Comparison of ENCODE assay signal across 19 cellular contexts in genomic region chr12:63306476-63306875, GRCh38.
DNase-seq lines count a peak whose midpoint lies in the region; ATAC-seq, FAIRE-seq and TF ChIP-seq lines count a peak whose summit lies in the region.
"Had no signal": no experiment of that assay in that cellular context is flagged by ENCODE, and none has a peak within 500 bp of the region (broad histone marks: within the 10 kb centered on the region; RNA-seq: fewer than 3 reads in every experiment).

No MANE protein-coding gene starts in this region.

- H3K4me1 Mint-ChIP-seq in GM23338, result peaks cover 14% of the 10 kb centered on the region
- H3K4me1 Mint-ChIP-seq in activated CD4-positive, alpha-beta T cell treated with anti-CD3 and anti-CD28 coated beads for 36 hours, result peaks cover 2% of the 10 kb centered on the region

- 0% methylated on average over 1 of the region's 1 CpG for WGBS in GM12878 (ENCODE audit: insufficient coverage, insufficient replicate concordance, low lambda C conversion rate, missing lambda C conversion rate)

- CTCF ChIA-PET in GM12878 (lab: Yijun Ruan, JAX), result no interaction called here
- CTCF ChIA-PET in activated CD4-positive, alpha-beta T cell treated with anti-CD3 and anti-CD28 coated beads for 36 hours (lab: Charles Lee), result no interaction called here

- H3K79me2 ChIP-seq in DND-41 (ENCODE audit: insufficient read depth, low read length), result no peaks in the 10 kb centered on the region
- no peaks in the 10 kb centered on the region for H3K79me2 ChIP-seq in GM12878 (ENCODE audit: control insufficient read depth, insufficient read depth, low read length)
- no peaks in the 10 kb centered on the region for H3K79me2 ChIP-seq in GM23338 (replicated peaks; ENCODE audit: insufficient read depth)

- H3K9ac ChIP-seq in DND-41 (ENCODE audit: low read depth, low read length), result peak overlapping the region; percentile 20; the same call in 1 of the 2 replicates
- no peak overlapping the region for H3K9ac ChIP-seq in GM12878 (ENCODE audit: control insufficient read depth, insufficient read depth, low read length)
- H3K9ac ChIP-seq: KMS-11 had no signal

- no TSS peak for BruUV-seq in GM12878 (replicated peaks; lab: Mats Ljungman, UMichigan)

- peaks cover 7% of the 10 kb centered on the region for H3K27me3 Mint-ChIP-seq in GM23338 (ENCODE audit: insufficient read depth, low read depth, poor library complexity)
- H3K27me3 Mint-ChIP-seq in activated CD4-positive, alpha-beta T cell treated with anti-CD3 and anti-CD28 coated beads for 36 hours, result no peaks in the 10 kb centered on the region

- no peak for TF ChIP-seq POLR2A in GM12878 (IDR thresholded peaks at IDR 0.05; ENCODE audit: low read depth, low read length)

- H3K9me3 ChIP-seq in DND-41 (ENCODE audit: insufficient read depth, low read length, severe bottlenecking) (peaks cover 9% of the 10 kb centered on the region), GM12878 (replicated peaks; ENCODE audit: control insufficient read depth, insufficient read depth, low read length) (no peaks in the 10 kb centered on the region; the same call in 2 of the 3 replicates)

- no peak for TF ChIP-seq EP300 in GM12878 (IDR thresholded peaks at IDR 0.05; ENCODE audit: borderline replicate concordance in 1 of 2, control insufficient read depth in 1 of 2, low read depth in 2 of 2, low read length in 2 of 2)

- H3K36me3 ChIP-seq in DND-41 (ENCODE audit: insufficient read depth, low read length), result no peaks in the 10 kb centered on the region
- H3K36me3 ChIP-seq in GM12878 (ENCODE audit: control insufficient read depth in 2 of 2, insufficient read depth in 2 of 2, low read length in 1 of 2), result no peaks in the 10 kb centered on the region
- H3K36me3 ChIP-seq in GM23338 (ENCODE audit: insufficient read depth), result no peaks in the 10 kb centered on the region
- H3K36me3 ChIP-seq: gastroesophageal sphincter had no signal

- H3F3A ChIP-seq in GM23338 (replicated peaks; ENCODE audit: low read depth), result no peaks in the 10 kb centered on the region

- RAD21 ChIA-PET in GM12878 (lab: Charles Lee; ENCODE audit: unreplicated experiment), result no interaction called here

- in situ Hi-C loops in GM12878 (cut with MboI), result no loop called here

- H3K4me3 Mint-ChIP-seq in GM23338, result no peak overlapping the region
- no peak overlapping the region for H3K4me3 Mint-ChIP-seq in activated CD4-positive, alpha-beta T cell treated with anti-CD3 and anti-CD28 coated beads for 36 hours
- H3K4me3 Mint-ChIP-seq: activated naive CD8-positive, alpha-beta T cell treated with anti-CD3 and anti-CD28 coated beads, Interleukin-2, amount 10 ng/mL, durations not matched to agents 7 days and 5 days; endodermal cell; immature natural killer cell had no signal

- peaks cover 12% of the 10 kb centered on the region for H3K9me3 Mint-ChIP-seq in GM23338
- peaks cover 3% of the 10 kb centered on the region for H3K9me3 Mint-ChIP-seq in activated CD4-positive, alpha-beta T cell treated with anti-CD3 and anti-CD28 coated beads for 36 hours (ENCODE audit: low read depth)

- H3K4me2 ChIP-seq in DND-41 (ENCODE audit: insufficient read depth, low read length) (peak overlapping the region; percentile 36; the same call in 1 of the 2 replicates), GM12878 (ENCODE audit: control insufficient read depth, insufficient read depth) (no peak overlapping the region), GM23338 (no peak overlapping the region)
- H3K4me2 ChIP-seq: KMS-11 had no signal

- H3K36me3 Mint-ChIP-seq in GM23338 (ENCODE audit: low read depth), result peaks cover 5% of the 10 kb centered on the region; the same call in 1 of the 3 replicates
- H3K36me3 Mint-ChIP-seq in activated CD4-positive, alpha-beta T cell treated with anti-CD3 and anti-CD28 coated beads for 36 hours (ENCODE audit: low read depth), result no peaks in the 10 kb centered on the region
- H3K36me3 Mint-ChIP-seq: activated naive CD8-positive, alpha-beta T cell treated with anti-CD3 and anti-CD28 coated beads, Interleukin-2, amount 10 ng/mL, durations not matched to agents 7 days and 5 days had no signal

- H2AFZ ChIP-seq in DND-41 (ENCODE audit: low read depth, low read length), result peak overlapping the region; percentile 4
- H2AFZ ChIP-seq in GM12878 (ENCODE audit: control insufficient read depth, low read depth, low read length), result no peak overlapping the region
- no peak overlapping the region for H2AFZ ChIP-seq in GM23338

- TF ChIP-seq RAD21 in GM12878 (IDR thresholded peaks at IDR 0.05; ENCODE audit: insufficient read depth, low read depth, low read length), result no peak

- no peak for FAIRE-seq in GM12878 (lab: Jason Lieb, UNC)

- POLR2A ChIA-PET in GM12878 (lab: Charles Lee), result no interaction called here
- POLR2A ChIA-PET in activated CD4-positive, alpha-beta T cell treated with anti-CD3 and anti-CD28 coated beads for 36 hours (lab: Charles Lee), result no interaction called here

- no peaks in the 10 kb centered on the region for H3K27me3 ChIP-seq in DND-41 (ENCODE audit: insufficient read depth, low read length, poor library complexity)
- H3K27me3 ChIP-seq in GM12878 (replicated peaks in 1 of 2; ENCODE audit: control insufficient read depth in 2 of 2, insufficient read depth in 2 of 2, low read length in 1 of 2), result no peaks in the 10 kb centered on the region
- H3K27me3 ChIP-seq in GM23338 (ENCODE audit: insufficient read depth), result no peaks in the 10 kb centered on the region
- H3K27me3 ChIP-seq: gastroesophageal sphincter had no signal

- H4K20me1 ChIP-seq in DND-41 (ENCODE audit: insufficient read depth, low read length) (no peaks in the 10 kb centered on the region), GM12878 (ENCODE audit: control insufficient read depth, insufficient read depth) (no peaks in the 10 kb centered on the region), GM23338 (replicated peaks; ENCODE audit: insufficient read depth) (no peaks in the 10 kb centered on the region)

- H3K27ac ChIP-seq in DND-41 (ENCODE audit: low read length) (peak overlapping the region; percentile 43), GM12878 (ENCODE audit: control insufficient read depth, insufficient read depth) (no peak overlapping the region), GM23338 (ENCODE audit: low read depth) (no peak overlapping the region)
- H3K27ac ChIP-seq: gastroesophageal sphincter, KMS-11 had no signal

- intact Hi-C loops in GM12878 (cut with micrococcal nuclease; ENCODE audit: unreplicated experiment), result loop anchor here (5.0 to 10.0 kb wide), 2 partner anchors 91 to 702 kb away; no protein-coding TSS in a partner anchor
- intact Hi-C loops in activated CD4-positive, alpha-beta T cell treated with anti-CD3 and anti-CD28 coated beads for 36 hours (cut with DNase I, micrococcal nuclease), result no loop called here

- 0 out of 2 replicates have a peak, but pooled peaks cover 5% of the 10 kb centered on the region for H3K9me2 ChIP-seq in GM23338 (ENCODE audit: insufficient read depth)

- no peak overlapping the region for H3K27ac Mint-ChIP-seq in GM23338
- H3K27ac Mint-ChIP-seq in activated CD4-positive, alpha-beta T cell treated with anti-CD3 and anti-CD28 coated beads for 36 hours, result no peak overlapping the region
- H3K27ac Mint-ChIP-seq: activated naive CD8-positive, alpha-beta T cell treated with anti-CD3 and anti-CD28 coated beads, Interleukin-2, amount 10 ng/mL, durations not matched to agents 7 days and 5 days; endodermal cell; immature natural killer cell had no signal

- H3K4me3 ChIP-seq in DND-41 (ENCODE audit: low read depth in 1 of 2, low read length in 2 of 2) (no peak overlapping the region), GM12878 (no peak overlapping the region), GM23338 (no peak overlapping the region)
- H3K4me3 ChIP-seq: gastroesophageal sphincter had no signal

- ATAC-seq in DND-41 (ENCODE audit: insufficient read depth, low read depth) (peak; percentile 33; the same call in 1 of the 3 replicates), GM19463 (IDR thresholded peaks at IDR 0.05; ENCODE audit: unreplicated experiment) (peak; percentile 27), HG03108 (IDR thresholded peaks at IDR 0.05; ENCODE audit: unreplicated experiment) (peak; percentile 48), GM12878 (peak; percentile 25; the same call in 2 of the 3 replicates), GM23338 (no peak)
- ATAC-seq in activated CD4-positive, alpha-beta T cell treated with anti-CD3 and anti-CD28 coated beads for 36 hours, result no peak
- ATAC-seq: gastroesophageal sphincter had no signal

- no peak for TF ChIP-seq CTCF in DND-41 (IDR thresholded peaks at IDR 0.05; ENCODE audit: borderline replicate concordance, extremely low read depth, low read length, poor library complexity, severe bottlenecking)
- TF ChIP-seq CTCF in GM12878 (IDR thresholded peaks at IDR 0.05 in 2 of 3, conservative IDR thresholded peaks at IDR 0.05 in 1 of 3; ENCODE audit: control insufficient read depth in 2 of 3, extremely low read depth in 1 of 3, insufficient read depth in 1 of 3, low read depth in 3 of 3, low read length in 3 of 3), result no peak
- TF ChIP-seq CTCF in GM23338 (conservative IDR thresholded peaks at IDR 0.05; ENCODE audit: low read depth in 2 of 2), result no peak

- SMC1A ChIA-PET in GM12878 (lab: Charles Lee; ENCODE audit: uncharacterized antibody, unreplicated experiment), result no interaction called here

- DNase-seq in DND-41 (no peak), GM12878 (ENCODE audit: low read depth, low spot score) (no peak), T-helper 9 cell (no peak), GM23338 (ENCODE audit: low spot score) (no peak), NCI-H510A (lab: John Stamatoyannopoulos, UW) (no peak)
- DNase-seq in activated CD4-positive, alpha-beta T cell treated with anti-CD3 and anti-CD28 coated beads for 36 hours, result no peak
- DNase-seq: activated naive CD8-positive, alpha-beta T cell treated with anti-CD3 and anti-CD28 coated beads, Interleukin-2, amount 10 ng/mL, durations not matched to agents 7 days and 5 days; activated T-cell treated with anti-CD3 and anti-CD28 coated beads for 4 hours; Calu3; central memory CD4-positive, alpha-beta T cell; endodermal cell; immature natural killer cell; midbrain; NCI-H82; stimulated activated naive CD4-positive, alpha-beta T cell had no signal

- H3K4me1 ChIP-seq in DND-41 (ENCODE audit: insufficient read depth, low read length) (peaks cover 86% of the 10 kb centered on the region), GM12878 (ENCODE audit: control insufficient read depth, insufficient read depth, low read length) (no peaks in the 10 kb centered on the region), GM23338 (ENCODE audit: insufficient read depth) (0 out of 2 replicates have a peak, but pooled peaks cover 6% of the 10 kb centered on the region)
- H3K4me1 ChIP-seq: gastroesophageal sphincter had no signal

TF ChIP-seq in GM12878, 131 proteins besides CTCF, POLR2A, EP300 and RAD21 (continues in another document):
- no peak for TF ChIP-seq RBBP5 (conservative IDR thresholded peaks at IDR 0.05)
- TF ChIP-seq MTA2 (IDR thresholded peaks at IDR 0.05; ENCODE audit: low read depth), result no peak

Comparison
In these comparisons a context has a peak if more than half of its experiments do, and no peak if none do; other contexts are left out.
1. ATAC-seq: peak in DND-41 (single experiment), GM19463 (single experiment), HG03108 (single experiment) and GM12878 (single experiment); none in GM23338 (single experiment) and activated CD4-positive, alpha-beta T cell treated with anti-CD3 and anti-CD28 coated beads for 36 hours (single experiment).